9 cellular contexts compared by ENCODE assay signal in the genomic region with DNA sequence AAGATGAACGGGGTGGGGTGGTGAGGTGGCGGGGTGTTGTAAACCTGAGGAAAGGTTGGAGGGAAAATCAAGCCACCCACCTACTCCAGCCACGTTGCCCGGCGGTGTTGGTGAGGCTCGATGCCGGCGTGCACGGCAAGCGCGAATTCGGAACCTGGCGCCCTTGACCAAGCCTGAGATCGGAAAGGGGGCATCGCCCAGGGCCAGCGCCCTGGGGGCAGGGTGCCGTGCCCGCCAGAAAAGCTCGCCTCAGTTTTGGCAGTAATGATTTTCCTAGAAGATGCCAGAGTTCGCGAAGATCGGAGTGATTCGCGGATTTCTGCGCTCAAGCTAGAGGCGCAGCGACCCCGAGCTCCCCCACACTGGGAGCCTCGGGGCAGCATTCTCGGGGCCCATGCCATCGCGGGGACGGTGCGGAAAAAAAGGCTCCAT. TPM values are rescaled to one million over a fixed set of nuclear protein-coding genes. Genes with fewer than 3 reads are reported as not detected.
DNase-seq lines count a peak whose midpoint lies in the region; ATAC-seq, FAIRE-seq and TF ChIP-seq lines count a peak whose summit lies in the region.
"Had no signal": no experiment of that assay in that cellular context is flagged by ENCODE, and none has a peak within 500 bp of the region (broad histone marks: within the 10 kb centered on the region; RNA-seq: fewer than 3 reads in every experiment).

No MANE protein-coding gene starts in this region.

- H3K4me1 ChIP-seq in lung (ENCODE audit: control insufficient read depth in 2 of 2, insufficient read depth in 2 of 2, low read length in 2 of 2) (peaks cover 2 to 4% of the 10 kb centered on the region in 2 donors), suprapubic skin (peaks cover 27% of the 10 kb centered on the region)

- intact Hi-C loops in dorsolateral prefrontal cortex (cut with DNase I): loop anchor here (5.0 to 10.0 kb wide), 5 partner anchors 83 to 232 kb away; no protein-coding TSS in a partner anchor

- TF ChIP-seq CTCF in HL-60 (IDR thresholded peaks at IDR 0.05; ENCODE audit: insufficient read depth, low read length) (no peak), dorsolateral prefrontal cortex (IDR thresholded peaks at IDR 0.05 in 54 of 56, conservative IDR thresholded peaks at IDR 0.05 in 2 of 56; ENCODE audit: low read depth in 1 of 56, partially characterized antibody in 56 of 56) (no peak), lung (IDR thresholded peaks at IDR 0.05; ENCODE audit: control extremely low read depth, extremely low read depth) (no peak), suprapubic skin (IDR thresholded peaks at IDR 0.05) (no peak)

- H3K27ac ChIP-seq in HL-60 (replicated peaks): no peak overlapping the region
- H3K27ac ChIP-seq in dorsolateral prefrontal cortex: peak overlapping the region; percentile 51 to 96 (median 93)
- peak overlapping the region; percentile 79 to 98 for H3K27ac ChIP-seq in lung (ENCODE audit: low read depth in 1 of 2, low read length in 1 of 2)
- H3K27ac ChIP-seq in suprapubic skin: peak overlapping the region; percentile 92

- peak overlapping the region; percentile 45 for H3K4me3 ChIP-seq in HL-60 (replicated peaks; ENCODE audit: insufficient read depth, low read length)
- H3K4me3 ChIP-seq in dorsolateral prefrontal cortex: peak overlapping the region; percentile 59 to 90 (median 80)
- peak overlapping the region; percentile 67 for H3K4me3 ChIP-seq in lung
- H3K4me3 ChIP-seq in suprapubic skin: peak overlapping the region; percentile 65

- DNase-seq in HL-60 (ENCODE audit: low read depth in 1 of 2, low spot score in 1 of 2) (no peak), dorsolateral prefrontal cortex (peak in 1 of 10 donors; percentile 33), lung (ENCODE audit: low spot score) (no peak), suprapubic skin (ENCODE audit: low spot score in 2 of 2) (peak in 1 of 2 donors; percentile 67), T-helper 2 cell (no peak), GM19239 (ENCODE audit: insufficient read length, low spot score) (no peak), DMS53 treated with DMSO at 0.1 percent for 48 hours (lab: John Stamatoyannopoulos, UW; ENCODE audit: unreplicated experiment) (no peak)
- DNase-seq: stimulated activated CD4-positive, alpha-beta T cell treated with anti-CD3 and anti-CD28 coated beads, Interleukin-4, amount 100 ng/mL, for 1 hour had no signal

- TF ChIP-seq EP300 in suprapubic skin (IDR thresholded peaks at IDR 0.05): no peak

- H3K36me3 ChIP-seq in lung (ENCODE audit: control insufficient read depth in 2 of 2, insufficient read depth in 2 of 2, low read length in 2 of 2) (no peaks in the 10 kb centered on the region), suprapubic skin (no peaks in the 10 kb centered on the region)

- FAIRE-seq in GM19239 (lab: Jason Lieb, UNC): no peak

- ATAC-seq in lung (ENCODE audit: insufficient read depth, low FRiP score) (no peak), HG02840 (IDR thresholded peaks at IDR 0.05; ENCODE audit: low FRiP score, unreplicated experiment) (no peak)

- whole genome bisulfite sequencing in lung, 2 donors: 3 to 5% methylated on average over 31 to 34 of the region's 34 CpGs
- WGBS in suprapubic skin: under 1% methylated on average over 24 of the region's 34 CpGs

- TF ChIP-seq POLR2A in suprapubic skin (IDR thresholded peaks at IDR 0.05): no peak

- peaks cover 0 to 2% of the 10 kb centered on the region in 2 donors for H3K9me3 ChIP-seq in lung (ENCODE audit: control insufficient read depth in 2 of 2, insufficient read depth in 1 of 2, low read length in 1 of 2)
- H3K9me3 ChIP-seq in suprapubic skin: no peaks in the 10 kb centered on the region

- H3K27me3 ChIP-seq in HL-60 (ENCODE audit: insufficient read depth, poor library complexity, severe bottlenecking): peaks cover 46% of the 10 kb centered on the region
- no peaks in the 10 kb centered on the region for H3K27me3 ChIP-seq in dorsolateral prefrontal cortex
- no peaks in the 10 kb centered on the region for H3K27me3 ChIP-seq in lung (ENCODE audit: control insufficient read depth, insufficient read depth)
- peaks cover 8% of the 10 kb centered on the region for H3K27me3 ChIP-seq in suprapubic skin

RNA-seq across cellular contexts. Expression of a gene that starts 0.8 kb away (rescaled TPM):
- 10 to 100 TPM; 22.3 to 73.1 (median 46.8) TPM for total RNA-seq in dorsolateral prefrontal cortex
- 10 to 100 TPM; 10.8 to 42.5 TPM for total RNA-seq in lung
- 10 to 100 TPM in 1 of 2 donors, 1 to 10 TPM in 1; 9.3 to 10.1 TPM for polyA plus RNA-seq in lung
- 10 to 100 TPM; 34.9 to 62.1 (median 45.5) TPM for total RNA-seq in suprapubic skin
